Comparison of ENCODE assay signal across 10 cellular contexts in the genomic region with DNA sequence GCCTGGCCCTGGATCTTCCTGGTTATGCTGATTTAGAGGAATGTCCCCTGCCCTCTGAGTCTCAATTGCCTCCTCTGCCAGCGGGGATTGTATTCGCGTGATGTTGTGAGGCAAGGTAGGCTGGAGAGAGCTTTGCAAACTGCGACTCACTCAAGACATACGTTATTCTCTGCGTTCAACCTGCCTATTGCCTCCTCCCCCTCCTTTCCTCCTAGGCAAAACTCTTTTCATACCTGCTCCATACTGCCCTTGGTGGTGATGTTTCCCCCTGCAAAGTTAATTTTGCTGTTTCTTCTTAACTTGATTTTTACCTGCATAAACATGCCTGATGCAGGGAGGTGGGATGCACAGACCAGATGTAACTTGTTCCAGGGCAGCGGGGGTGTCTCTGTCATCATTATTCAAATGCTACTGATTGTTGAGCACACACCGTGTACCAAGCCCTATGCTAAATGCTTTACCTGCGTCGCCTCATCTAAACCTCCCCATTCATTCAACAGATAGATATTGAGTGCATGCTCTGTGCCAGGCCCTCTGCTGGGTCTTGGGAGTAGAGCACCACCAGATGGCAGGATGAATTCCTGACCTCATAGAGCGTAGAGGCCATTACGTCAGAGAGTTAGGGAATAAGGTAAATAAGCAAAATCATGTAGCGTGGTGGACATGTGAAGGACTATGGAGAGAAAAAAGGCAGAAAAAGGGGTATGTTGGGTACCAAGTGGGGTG. TPM values are rescaled to one million over a fixed set of nuclear protein-coding genes. Genes with fewer than 3 reads are reported as not detected.
DNase-seq lines count a peak whose midpoint lies in the region; ATAC-seq and TF ChIP-seq lines count a peak whose summit lies in the region.
"Had no signal": no experiment of that assay in that cellular context is flagged by ENCODE, and none has a peak within 500 bp of the region (broad histone marks: within the 10 kb centered on the region; RNA-seq: fewer than 3 reads in every experiment).

No MANE protein-coding gene starts in this region.

- H3K27ac ChIP-seq in IMR-90 (ENCODE audit: insufficient read depth, low read length) (no peak overlapping the region), WERI-Rb-1 (no peak overlapping the region)

- H4K91ac ChIP-seq in IMR-90 (ENCODE audit: insufficient read depth, low read depth, low read length), result no peak overlapping the region

- no peak for TF ChIP-seq RAD21 in IMR-90 (IDR thresholded peaks at IDR 0.05; ENCODE audit: low read length)

- peaks cover 13% of the 10 kb centered on the region for H3K27me3 ChIP-seq in IMR-90 (ENCODE audit: control insufficient read depth, insufficient read depth, low read length)
- H3K27me3 ChIP-seq in WERI-Rb-1 (ENCODE audit: insufficient read depth, low read depth, severe bottlenecking), result no peaks in the 10 kb centered on the region

- H3K56ac ChIP-seq in IMR-90 (ENCODE audit: extremely low read depth, insufficient read depth, low read length), result no peak overlapping the region

- H3K4ac ChIP-seq in IMR-90 (ENCODE audit: low read depth, low read length), result no peak overlapping the region

- H3K4me1 Mint-ChIP-seq in activated T-cell treated with anti-CD3 and anti-CD28 coated beads, Interleukin-2, amount 50 U/mL, for 4 hours (ENCODE audit: low read depth), result no peaks in the 10 kb centered on the region

- no peak overlapping the region for H3K23ac ChIP-seq in IMR-90 (ENCODE audit: low read depth, low read length)

- no peak overlapping the region for H3K18ac ChIP-seq in IMR-90 (ENCODE audit: low read depth, low read length)

- no peak overlapping the region for H2AFZ ChIP-seq in IMR-90 (replicated peaks; ENCODE audit: low read length, poor library complexity)

- H3K4me3 Mint-ChIP-seq in activated T-cell treated with anti-CD3 and anti-CD28 coated beads, Interleukin-2, amount 50 U/mL, for 4 hours, result no peak overlapping the region
- H3K4me3 Mint-ChIP-seq: dendritic cell treated with granulocyte-macrophage colony-stimulating factor and Interleukin-4, amounts not matched to agents 40 ng/mL and 50 ng/mL, for 4 days; naive B cell had no signal

- H3K4me2 ChIP-seq in IMR-90 (ENCODE audit: low read depth, low read length), result no peak overlapping the region

- no peak overlapping the region for H3K14ac ChIP-seq in IMR-90 (replicated peaks; ENCODE audit: low read depth, low read length)

- no peak overlapping the region for H2BK120ac ChIP-seq in IMR-90 (ENCODE audit: low read depth, low read length)

- dilution Hi-C loops in IMR-90 (cut with HindIII; ENCODE audit: low sequenced_read_pairs, unreplicated experiment), result no loop called here

- H3K9ac ChIP-seq in IMR-90 (ENCODE audit: low read depth, low read length), result no peak overlapping the region

- H3K9me3 ChIP-seq in IMR-90 (ENCODE audit: control insufficient read depth, insufficient read depth, low read length) (no peaks in the 10 kb centered on the region), WERI-Rb-1 (ENCODE audit: severe bottlenecking) (no peaks in the 10 kb centered on the region)

- in situ Hi-C loops in IMR-90 (cut with MboI; ENCODE audit: low sequenced_read_pairs), result no loop called here

- POLR2A ChIA-PET in IMR-90 (lab: Charles Lee; ENCODE audit: unreplicated experiment), result no interaction called here

- 44% methylated on average over 5 of the region's 13 CpGs; no CpG with 5 or more reads in 1 of the 2 experiments for WGBS in IMR-90 (ENCODE audit: extremely low coverage in 2 of 2, insufficient read length in 1 of 2), 2 experiments

- no peak overlapping the region for H4K8ac ChIP-seq in IMR-90 (ENCODE audit: low read depth in 2 of 2, low read length in 2 of 2)

- H3K9me1 ChIP-seq in IMR-90 (ENCODE audit: insufficient read depth, low read length), result no peaks in the 10 kb centered on the region

- no peaks in the 10 kb centered on the region for H3K36me3 Mint-ChIP-seq in activated T-cell treated with anti-CD3 and anti-CD28 coated beads, Interleukin-2, amount 50 U/mL, for 4 hours (ENCODE audit: insufficient read depth)
- H3K36me3 Mint-ChIP-seq: naive B cell had no signal

- no peak overlapping the region for H2BK15ac ChIP-seq in IMR-90 (ENCODE audit: low read depth, low read length)

- peak; percentile 79 for DNase-seq in DMS53 (lab: John Stamatoyannopoulos, UW)
- DNase-seq in IMR-90, result peak; percentile 11
- peak; percentile 71 for DNase-seq in WERI-Rb-1
- DNase-seq in left colon, result peak in 1 of 2 donors; percentile 38
- DNase-seq in activated T-cell treated with anti-CD3 and anti-CD28 coated beads, Interleukin-2, amount 50 U/mL, for 4 hours, result no peak
- DNase-seq in MV-4-11 (lab: John Stamatoyannopoulos, UW), result no peak
- DNase-seq in NCI-H2107 (lab: John Stamatoyannopoulos, UW), result no peak
- DNase-seq: naive B cell had no signal

- no peak overlapping the region for H2AK5ac ChIP-seq in IMR-90 (ENCODE audit: low read depth, low read length)

- H3K36me3 ChIP-seq in IMR-90 (ENCODE audit: control insufficient read depth, insufficient read depth, low read length), result no peaks in the 10 kb centered on the region
- no peaks in the 10 kb centered on the region for H3K36me3 ChIP-seq in WERI-Rb-1

- H4K20me1 ChIP-seq in IMR-90 (ENCODE audit: insufficient read depth, low read length), result no peaks in the 10 kb centered on the region

- no peak overlapping the region for H4K5ac ChIP-seq in IMR-90 (ENCODE audit: low read depth, low read length)

- no peak overlapping the region for H2AK9ac ChIP-seq in IMR-90 (replicated peaks; ENCODE audit: low read depth, low read length, poor library complexity)

- CTCF ChIA-PET in IMR-90 (lab: Yijun Ruan, JAX), result no interaction called here

- no peak overlapping the region for H2BK5ac ChIP-seq in IMR-90 (ENCODE audit: low read depth, low read length, poor library complexity, severe bottlenecking)

- no peaks in the 10 kb centered on the region for H3K27me3 Mint-ChIP-seq in activated T-cell treated with anti-CD3 and anti-CD28 coated beads, Interleukin-2, amount 50 U/mL, for 4 hours (ENCODE audit: low read depth)
- H3K27me3 Mint-ChIP-seq: dendritic cell treated with granulocyte-macrophage colony-stimulating factor and Interleukin-4, amounts not matched to agents 40 ng/mL and 50 ng/mL, for 4 days had no signal

- no TSS peak for BruUV-seq in IMR-90 (replicated peaks; lab: Mats Ljungman, UMichigan)

- no peaks in the 10 kb centered on the region for H3K4me1 ChIP-seq in IMR-90 (ENCODE audit: control insufficient read depth, insufficient read depth, low read length)

- no peak overlapping the region for H3K4me3 ChIP-seq in IMR-90 (ENCODE audit: insufficient read depth, low read depth, low read length)
- no peak overlapping the region for H3K4me3 ChIP-seq in WERI-Rb-1 (ENCODE audit: low read depth, low read length)

- TF ChIP-seq POLR2A in IMR-90 (IDR thresholded peaks at IDR 0.05; ENCODE audit: low read depth, low read length), result no peak

- intact Hi-C loops in IMR-90 (cut with micrococcal nuclease) (no loop called here), left colon (cut with DNase I, micrococcal nuclease) (no loop called here)

- ATAC-seq in IMR-90 (ENCODE audit: low read depth) (no peak), left colon (peak; percentile 85), HG03469 (IDR thresholded peaks at IDR 0.05; ENCODE audit: unreplicated experiment) (no peak)
- no peak for ATAC-seq in activated T-cell treated with anti-CD3 and anti-CD28 coated beads, Interleukin-2, amount 50 U/mL, for 4 hours

- TF ChIP-seq CTCF in IMR-90 (conservative IDR thresholded peaks at IDR 0.05; ENCODE audit: low read depth, low read length) (no peak), WERI-Rb-1 (IDR thresholded peaks at IDR 0.05; ENCODE audit: low read depth, low read length) (peak; percentile 63)

- no peaks in the 10 kb centered on the region for H3K9me3 Mint-ChIP-seq in activated T-cell treated with anti-CD3 and anti-CD28 coated beads, Interleukin-2, amount 50 U/mL, for 4 hours
- H3K9me3 Mint-ChIP-seq: dendritic cell treated with granulocyte-macrophage colony-stimulating factor and Interleukin-4, amounts not matched to agents 40 ng/mL and 50 ng/mL, for 4 days had no signal

- H2BK20ac ChIP-seq in IMR-90 (ENCODE audit: low read depth, low read length), result no peak overlapping the region

- no peaks in the 10 kb centered on the region for H3K79me1 ChIP-seq in IMR-90 (ENCODE audit: low read depth in 1 of 2, low read length in 2 of 2)

TF ChIP-seq in IMR-90, 13 proteins besides CTCF, POLR2A, EP300 and RAD21 (continues in another document):
- no peak for TF ChIP-seq RFX5 (IDR thresholded peaks at IDR 0.05; ENCODE audit: low read depth, low read length)
- no peak for TF ChIP-seq RCOR1 (IDR thresholded peaks at IDR 0.05; ENCODE audit: insufficient replicate concordance, low read length)
- TF ChIP-seq ELK1 (IDR thresholded peaks at IDR 0.05; ENCODE audit: borderline replicate concordance, low read depth, low read length), result no peak
- no peak for TF ChIP-seq USF2 (IDR thresholded peaks at IDR 0.05; ENCODE audit: low read depth, low read length)
- no peak for TF ChIP-seq BHLHE40 (IDR thresholded peaks at IDR 0.05; ENCODE audit: low read depth, low read length)
- no peak for TF ChIP-seq MAFK (IDR thresholded peaks at IDR 0.05; ENCODE audit: low read depth, low read length)
- no peak for TF ChIP-seq CEBPB (IDR thresholded peaks at IDR 0.05; ENCODE audit: low read depth, low read length)
- no peak for TF ChIP-seq SMC3 (IDR thresholded peaks at IDR 0.05; ENCODE audit: low read depth, low read length)
- TF ChIP-seq FOS (IDR thresholded peaks at IDR 0.05; ENCODE audit: low read depth, low read length), result no peak

RNA-seq across cellular contexts. Expression of gene SGSM1, which starts 29.0 kb away (rescaled TPM):
- not detected in 2 replicates for total RNA-seq in IMR-90 (2012; rRNA removed)
- not detected in 2 replicates for polyA plus RNA-seq in IMR-90 (2012; rRNA removed)
- polyA plus RNA-seq in IMR-90 (2012; cell fraction: cytosol; rRNA removed), result not detected in 2 replicates
- not detected in 2 replicates for polyA plus RNA-seq in IMR-90 (2012; cell fraction: nucleus; rRNA removed; ENCODE audit: low replicate concordance)
- 1 to 10 TPM; 2.1 to 4.1 TPM for total RNA-seq in left colon
- under 1 TPM; 0.03 to 0.98 (median 0.05) TPM for total RNA-seq in activated T-cell treated with anti-CD3 and anti-CD28 coated beads, Interleukin-2, amount 50 U/mL, for 4 hours

Comparison
In these comparisons a context has a peak if more than half of its experiments do, and no peak if none do; other contexts are left out.
1. DNase-seq: peak in DMS53 (single experiment), IMR-90 (single experiment) and WERI-Rb-1 (single experiment); none in activated T-cell treated with anti-CD3 and anti-CD28 coated beads, Interleukin-2, amount 50 U/mL, for 4 hours (single experiment), MV-4-11 (single experiment) and NCI-H2107 (single experiment).